ENCODE assay signal across 32 cellular contexts in the genomic region with DNA sequence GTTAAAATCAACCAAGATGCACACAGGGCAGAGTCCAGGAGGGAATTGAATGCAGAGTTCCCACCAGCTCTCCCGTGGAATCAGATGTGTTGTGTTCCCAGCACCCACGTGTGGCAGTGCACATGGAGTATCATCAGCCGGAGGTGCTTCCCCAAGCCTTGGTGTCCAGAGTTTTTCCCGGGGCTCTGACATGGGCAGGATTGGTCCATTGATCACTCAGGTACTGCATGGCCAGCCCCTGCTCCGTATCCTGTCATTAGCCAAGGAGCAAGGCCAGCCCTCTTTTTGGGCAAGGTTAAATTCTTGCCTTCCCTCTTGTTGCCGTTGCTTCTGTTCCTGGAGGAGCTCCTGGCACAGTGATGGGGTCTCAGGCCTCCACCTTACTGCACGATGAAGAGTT. TPM values are rescaled to one million over a fixed set of nuclear protein-coding genes. Genes with fewer than 3 reads are reported as not detected.
"Had no signal": no experiment of that assay in that cellular context is flagged by ENCODE, and none has a peak within 500 bp of the region (broad histone marks: within the 10 kb centered on the region; RNA-seq: fewer than 3 reads in every experiment).

No MANE protein-coding gene starts in this region.

- H3K27ac ChIP-seq: brain microvascular endothelial cell, coronary artery, dorsolateral prefrontal cortex, foreskin keratinocyte, gastrocnemius medialis had no signal

- H3K9me3 Mint-ChIP-seq: activated CD4-positive, alpha-beta memory T cell treated with anti-CD3 and anti-CD28 coated beads for 36 hours; activated CD4-positive, alpha-beta T cell treated with anti-CD3 and anti-CD28 coated beads, Interleukin-2, amount 10 ng/mL, durations not matched to agents 24 days and 14 days; activated naive CD4-positive, alpha-beta T cell treated with anti-CD3 and anti-CD28 coated beads, Interleukin-2, amount 10 ng/mL, durations not matched to agents 7 days and 5 days; activated T-helper 1 cell treated with anti-CD3 and anti-CD28 coated beads, Interleukin-12 subunit alpha, Interleukin-12 subunit beta, Interleukin-2, Interleukin-4 antibody, amounts not matched to agents 30 ng/mL and 10 ng/mL and 1 ng/mL, durations not matched to agents 14 hours and 24 hours and 36 hours; activated T-helper 2 cell treated with anti-CD3 and anti-CD28 coated beads, Interferon-gamma antibody, Interleukin-2, Interleukin-4, amounts not matched to agents 10 μg/mL and 5 μg/mL and 100 μg/mL, durations not matched to agents 14 hours and 24 hours and 36 hours; central memory CD8-positive, alpha-beta T cell; dendritic cell treated with granulocyte-macrophage colony-stimulating factor and Interleukin-4, amounts not matched to agents 40 ng/mL and 50 ng/mL, for 4 days; endodermal cell; T-cell; T-helper 1 cell treated with Interleukin-12 subunit alpha and Interleukin-12 subunit beta and Interleukin-4 antibody, amounts not matched to agents 30 μg/mL and 1 μg/mL, for 36 hours had no signal

- H3K4me3 ChIP-seq: coronary artery, dorsolateral prefrontal cortex, gastrocnemius medialis had no signal

- H3K4me3 Mint-ChIP-seq: activated CD4-positive, alpha-beta memory T cell treated with anti-CD3 and anti-CD28 coated beads for 36 hours; activated CD4-positive, alpha-beta T cell treated with anti-CD3 and anti-CD28 coated beads for 36 hours; activated CD4-positive, alpha-beta T cell treated with anti-CD3 and anti-CD28 coated beads, Interleukin-2, amount 10 ng/mL, durations not matched to agents 24 days and 14 days; activated CD8-positive, alpha-beta memory T cell treated with anti-CD3 and anti-CD28 coated beads, Interleukin-2, amount 10 ng/mL, durations not matched to agents 7 days and 5 days; activated CD8-positive, alpha-beta T cell treated with anti-CD3 and anti-CD28 coated beads, Interleukin-2, amount 10 ng/mL, durations not matched to agents 7 days and 5 days; activated naive CD4-positive, alpha-beta T cell treated with anti-CD3 and anti-CD28 coated beads, Interleukin-2, amount 10 ng/mL, durations not matched to agents 7 days and 5 days; activated naive CD8-positive, alpha-beta T cell; activated T-helper 1 cell treated with anti-CD3 and anti-CD28 coated beads, Interleukin-12 subunit alpha, Interleukin-12 subunit beta, Interleukin-2, Interleukin-4 antibody, amounts not matched to agents 30 ng/mL and 10 ng/mL and 1 ng/mL, durations not matched to agents 14 hours and 24 hours and 36 hours; central memory CD8-positive, alpha-beta T cell; dendritic cell treated with granulocyte-macrophage colony-stimulating factor and Interleukin-4, amounts not matched to agents 40 ng/mL and 50 ng/mL, for 4 days; endodermal cell; T-cell; T-helper 1 cell treated with Interleukin-12 subunit alpha and Interleukin-12 subunit beta and Interleukin-4 antibody, amounts not matched to agents 30 μg/mL and 1 μg/mL, for 36 hours had no signal

- H3K27ac Mint-ChIP-seq: activated CD4-positive, alpha-beta memory T cell treated with anti-CD3 and anti-CD28 coated beads for 36 hours; activated CD4-positive, alpha-beta T cell treated with anti-CD3 and anti-CD28 coated beads for 36 hours; activated CD4-positive, alpha-beta T cell treated with anti-CD3 and anti-CD28 coated beads, Interleukin-2, amount 10 ng/mL, durations not matched to agents 24 days and 14 days; activated CD8-positive, alpha-beta memory T cell treated with anti-CD3 and anti-CD28 coated beads, Interleukin-2, amount 10 ng/mL, durations not matched to agents 7 days and 5 days; activated naive CD4-positive, alpha-beta T cell treated with anti-CD3 and anti-CD28 coated beads, Interleukin-2, amount 10 ng/mL, durations not matched to agents 7 days and 5 days; activated naive CD8-positive, alpha-beta T cell; activated T-helper 1 cell treated with anti-CD3 and anti-CD28 coated beads, Interleukin-12 subunit alpha, Interleukin-12 subunit beta, Interleukin-2, Interleukin-4 antibody, amounts not matched to agents 30 ng/mL and 10 ng/mL and 1 ng/mL, durations not matched to agents 14 hours and 24 hours and 36 hours; activated T-helper 2 cell treated with anti-CD3 and anti-CD28 coated beads, Interferon-gamma antibody, Interleukin-2, Interleukin-4, amounts not matched to agents 10 μg/mL and 5 μg/mL and 100 μg/mL, durations not matched to agents 14 hours and 24 hours and 36 hours; dendritic cell treated with granulocyte-macrophage colony-stimulating factor and Interleukin-4, amounts not matched to agents 40 ng/mL and 50 ng/mL, for 4 days; endodermal cell; T-cell; T-helper 1 cell treated with Interleukin-12 subunit alpha and Interleukin-12 subunit beta and Interleukin-4 antibody, amounts not matched to agents 30 μg/mL and 1 μg/mL, for 36 hours had no signal

- H3K27me3 Mint-ChIP-seq: activated CD4-positive, alpha-beta memory T cell treated with anti-CD3 and anti-CD28 coated beads for 36 hours; activated CD4-positive, alpha-beta T cell treated with anti-CD3 and anti-CD28 coated beads for 36 hours; activated CD4-positive, alpha-beta T cell treated with anti-CD3 and anti-CD28 coated beads, Interleukin-2, amount 10 ng/mL, durations not matched to agents 24 days and 14 days; activated CD8-positive, alpha-beta memory T cell treated with anti-CD3 and anti-CD28 coated beads, Interleukin-2, amount 10 ng/mL, durations not matched to agents 7 days and 5 days; activated naive CD4-positive, alpha-beta T cell treated with anti-CD3 and anti-CD28 coated beads, Interleukin-2, amount 10 ng/mL, durations not matched to agents 7 days and 5 days; activated naive CD8-positive, alpha-beta T cell; central memory CD8-positive, alpha-beta T cell; dendritic cell treated with granulocyte-macrophage colony-stimulating factor and Interleukin-4, amounts not matched to agents 40 ng/mL and 50 ng/mL, for 4 days; T-cell had no signal

- H3K27me3 ChIP-seq: brain microvascular endothelial cell, dorsolateral prefrontal cortex, foreskin keratinocyte, gastrocnemius medialis had no signal

- H3K9me3 ChIP-seq: gastrocnemius medialis had no signal

- H3K4me1 Mint-ChIP-seq: activated CD4-positive, alpha-beta T cell treated with anti-CD3 and anti-CD28 coated beads for 36 hours; activated CD4-positive, alpha-beta T cell treated with anti-CD3 and anti-CD28 coated beads, Interleukin-2, amount 10 ng/mL, durations not matched to agents 24 days and 14 days; activated CD8-positive, alpha-beta memory T cell treated with anti-CD3 and anti-CD28 coated beads, Interleukin-2, amount 10 ng/mL, durations not matched to agents 7 days and 5 days; activated naive CD4-positive, alpha-beta T cell treated with anti-CD3 and anti-CD28 coated beads, Interleukin-2, amount 10 ng/mL, durations not matched to agents 7 days and 5 days; central memory CD8-positive, alpha-beta T cell; endodermal cell had no signal

- DNase-seq: activated CD4-positive, alpha-beta memory T cell treated with anti-CD3 and anti-CD28 coated beads for 36 hours; activated CD4-positive, alpha-beta T cell treated with anti-CD3 and anti-CD28 coated beads for 36 hours; activated CD4-positive, alpha-beta T cell treated with anti-CD3 and anti-CD28 coated beads, Interleukin-2, amount 10 ng/mL, durations not matched to agents 24 days and 14 days; activated CD4-positive, CD25-positive, alpha-beta regulatory T cell; activated CD4-positive, CD25-positive, alpha-beta regulatory T cell treated with anti-CD3 and anti-CD28 coated beads, Interleukin-2, amount 50 U/mL, for 72 hours; activated CD8-positive, alpha-beta memory T cell treated with anti-CD3 and anti-CD28 coated beads, Interleukin-2, amount 10 ng/mL, durations not matched to agents 7 days and 5 days; activated CD8-positive, alpha-beta memory T cell treated with anti-CD3 and anti-CD28 coated beads, Interleukin-2, amount 50 U/mL, for 4 hours; activated CD8-positive, alpha-beta T cell treated with anti-CD3 and anti-CD28 coated beads, Interleukin-2, amount 10 ng/mL, durations not matched to agents 7 days and 5 days; activated effector memory CD4-positive, alpha-beta T cell treated with anti-CD3 and anti-CD28 coated beads, Interleukin-2, amount 50 U/mL, for 16 hours; activated naive CD4-positive, alpha-beta T cell treated with anti-CD3 and anti-CD28 coated beads, Interleukin-2, amount 10 ng/mL, durations not matched to agents 7 days and 5 days; activated T-cell treated with anti-CD3 and anti-CD28 coated beads, Interleukin-2, amount 50 U/mL, for 1 hour; activated T-cell treated with anti-CD3 and anti-CD28 coated beads, Interleukin-2, amount 50 U/mL, for 48 hours; amniotic stem cell; anterior cingulate cortex; brain microvascular endothelial cell; dorsolateral prefrontal cortex; effector memory CD4-positive, alpha-beta T cell; endodermal cell; foreskin keratinocyte; gastrocnemius medialis; glutamatergic neuron; SW 1271; T-cell had no signal

- ATAC-seq: activated CD4-positive, alpha-beta T cell treated with anti-CD3 and anti-CD28 coated beads for 36 hours; activated CD8-positive, alpha-beta memory T cell treated with anti-CD3 and anti-CD28 coated beads, Interleukin-2, amount 10 ng/mL, durations not matched to agents 7 days and 5 days; activated CD8-positive, alpha-beta T cell treated with anti-CD3 and anti-CD28 coated beads, Interleukin-2, amount 10 ng/mL, durations not matched to agents 7 days and 5 days; esophagus mucosa; foreskin keratinocyte; gastrocnemius medialis; T-cell had no signal

- H3K4me1 ChIP-seq: foreskin keratinocyte, gastrocnemius medialis had no signal

RNA-seq across cellular contexts. Expression of a gene that starts 28.6 kb away (rescaled TPM):
- total RNA-seq: cardiac septum had no signal
